In genomic region chr1:89994231-89994804, GRCh38 we compare ENCODE assay signal across 8 cellular contexts. TPM values are rescaled to one million over a fixed set of nuclear protein-coding genes. Genes with fewer than 3 reads are reported as not detected.
DNase-seq lines count a peak whose midpoint lies in the region; ATAC-seq and TF ChIP-seq lines count a peak whose summit lies in the region.

No MANE protein-coding gene starts in this region.

- no peaks in the 10 kb centered on the region for H3K27me3 ChIP-seq in WERI-Rb-1 (ENCODE audit: insufficient read depth, low read depth, severe bottlenecking)
- H3K27me3 ChIP-seq in gastroesophageal sphincter, result no peaks in the 10 kb centered on the region

- H3K4me3 ChIP-seq in GM12875 (ENCODE audit: low read depth, low read length), result peak overlapping the region; percentile 82
- peak overlapping the region; percentile 47 for H3K4me3 ChIP-seq in WERI-Rb-1 (ENCODE audit: low read depth, low read length)
- H3K4me3 ChIP-seq in gastroesophageal sphincter, result peak overlapping the region; percentile 49 to 71
- peak overlapping the region; percentile 45 for H3K4me3 ChIP-seq in retinal pigment epithelial cell (ENCODE audit: low read length)

- H3K27ac ChIP-seq in WERI-Rb-1 (peak overlapping the region; percentile 94), gastroesophageal sphincter (peak overlapping the region; percentile 15 to 97 (median 92))

- peaks cover 0 to 41% (median 0%) of the 10 kb centered on the region in 3 donors for H3K4me1 ChIP-seq in gastroesophageal sphincter

- TF ChIP-seq POLR2A in gastroesophageal sphincter (IDR thresholded peaks at IDR 0.05), result no peak

- no peak for DNase-seq in WERI-Rb-1
- no peak for DNase-seq in retinal pigment epithelial cell (ENCODE audit: low read depth)
- no peak for DNase-seq in NCI-H446 (lab: John Stamatoyannopoulos, UW)
- no peak for DNase-seq in iPS-NIHi7 (ENCODE audit: extremely low spot score)
- no peak for DNase-seq in amygdala (lab: John Stamatoyannopoulos, UW)

- ATAC-seq in gastroesophageal sphincter (no peak), HG03280 (IDR thresholded peaks at IDR 0.05; ENCODE audit: unreplicated experiment) (no peak)

- H3K9me3 ChIP-seq in WERI-Rb-1 (ENCODE audit: severe bottlenecking) (no peaks in the 10 kb centered on the region), gastroesophageal sphincter (no peaks in the 10 kb centered on the region)

- no peak for TF ChIP-seq CTCF in GM12875 (IDR thresholded peaks at IDR 0.05; ENCODE audit: borderline replicate concordance, insufficient read depth, low read depth, low read length)
- TF ChIP-seq CTCF in WERI-Rb-1 (IDR thresholded peaks at IDR 0.05; ENCODE audit: low read depth, low read length), result no peak
- no peak for TF ChIP-seq CTCF in gastroesophageal sphincter (IDR thresholded peaks at IDR 0.05)
- no peak for TF ChIP-seq CTCF in retinal pigment epithelial cell (conservative IDR thresholded peaks at IDR 0.05; ENCODE audit: low read depth, low read length)

- WGBS in gastroesophageal sphincter (ENCODE audit: low coverage in 1 of 2), 2 donors, result 64 to 72% methylated on average over 12 to 16 of the region's 16 CpGs

- H3K36me3 ChIP-seq in WERI-Rb-1, result peaks cover 21% of the 10 kb centered on the region
- no peaks in the 10 kb centered on the region for H3K36me3 ChIP-seq in gastroesophageal sphincter

- TF ChIP-seq EP300 in gastroesophageal sphincter (IDR thresholded peaks at IDR 0.05), result no peak

RNA-seq across cellular contexts. Expression of gene ZNF326, which starts 0.6 kb away (rescaled TPM):
- 10 to 100 TPM in 2 of 4 donors, 1 to 10 TPM in 2; 8.2 to 22.7 (median 14.1) TPM for total RNA-seq in gastroesophageal sphincter
